8 cellular contexts compared by ENCODE assay signal in genomic region chr15:76196286-76196948, GRCh38.
DNase-seq lines count a peak whose midpoint lies in the region; ATAC-seq and TF ChIP-seq lines count a peak whose summit lies in the region.

No MANE protein-coding gene starts in this region.

- CTCF ChIA-PET in activated CD8-positive, alpha-beta T cell treated with anti-CD3 and anti-CD28 coated beads for 36 hours (lab: Charles Lee) = no interaction called here
- CTCF ChIA-PET in activated CD8-positive, alpha-beta T cell treated with anti-CD3 and anti-CD28 coated beads, Interleukin-2, amount 10 ng/mL, durations not matched to agents 7 days and 5 days (lab: Charles Lee) = interaction anchor here (0.8 to 1.1 kb wide), 2 partner anchors 21 to 89 kb away, joined by 3 read pairs; no protein-coding TSS in a partner anchor
- CTCF ChIA-PET in RWPE1 (lab: Yijun Ruan, JAX) = interaction anchor here (0.7 kb wide), 2 partner anchors 37 to 140 kb away, joined by 3 to 4 read pairs; no protein-coding TSS in a partner anchor
- CTCF ChIA-PET in naive thymus-derived CD4-positive, alpha-beta T cell (lab: Charles Lee) = no interaction called here

- H3K27me3 ChIP-seq in esophagus (ENCODE audit: control insufficient read depth in 1 of 2, insufficient read depth in 2 of 2, low read length in 2 of 2) = no peaks in the 10 kb centered on the region
- H3K27me3 ChIP-seq in naive thymus-derived CD4-positive, alpha-beta T cell (ENCODE audit: control insufficient read depth in 2 of 2, insufficient read depth in 2 of 2, low read length in 2 of 2) = no peaks in the 10 kb centered on the region

- H3K9me3 Mint-ChIP-seq in activated CD8-positive, alpha-beta T cell treated with anti-CD3 and anti-CD28 coated beads for 36 hours = no peaks in the 10 kb centered on the region
- H3K9me3 Mint-ChIP-seq in activated CD8-positive, alpha-beta T cell treated with anti-CD3 and anti-CD28 coated beads, Interleukin-2, amount 10 ng/mL, durations not matched to agents 7 days and 5 days (ENCODE audit: insufficient read depth) = no peaks in the 10 kb centered on the region
- no peaks in the 10 kb centered on the region for H3K9me3 Mint-ChIP-seq in naive thymus-derived CD4-positive, alpha-beta T cell

- H3K27ac Mint-ChIP-seq in activated CD8-positive, alpha-beta T cell treated with anti-CD3 and anti-CD28 coated beads for 36 hours = no peak overlapping the region
- H3K27ac Mint-ChIP-seq in activated CD8-positive, alpha-beta T cell treated with anti-CD3 and anti-CD28 coated beads, Interleukin-2, amount 10 ng/mL, durations not matched to agents 7 days and 5 days = no peak overlapping the region
- H3K27ac Mint-ChIP-seq in naive thymus-derived CD4-positive, alpha-beta T cell = peak overlapping the region in 1 of 9 donors; percentile 53

- no peaks in the 10 kb centered on the region for H3K36me3 Mint-ChIP-seq in activated CD8-positive, alpha-beta T cell treated with anti-CD3 and anti-CD28 coated beads for 36 hours (ENCODE audit: low read depth)
- H3K36me3 Mint-ChIP-seq in activated CD8-positive, alpha-beta T cell treated with anti-CD3 and anti-CD28 coated beads, Interleukin-2, amount 10 ng/mL, durations not matched to agents 7 days and 5 days (ENCODE audit: low read depth) = no peaks in the 10 kb centered on the region
- peaks cover 0 to 4% (median 0%) of the 10 kb centered on the region in 5 donors for H3K36me3 Mint-ChIP-seq in naive thymus-derived CD4-positive, alpha-beta T cell

- H3K9me3 ChIP-seq in esophagus (ENCODE audit: control insufficient read depth in 2 of 2, insufficient read depth in 1 of 2, low read depth in 1 of 2, low read length in 1 of 2) = no peaks in the 10 kb centered on the region
- no peaks in the 10 kb centered on the region for H3K9me3 ChIP-seq in naive thymus-derived CD4-positive, alpha-beta T cell (ENCODE audit: control insufficient read depth in 2 of 3, low read length in 3 of 3)

- peak overlapping the region; percentile 99 for H3K27ac ChIP-seq in RWPE1
- peak overlapping the region; percentile 89 to 91 for H3K27ac ChIP-seq in esophagus (ENCODE audit: low read depth in 2 of 2, low read length in 1 of 2)
- no peak overlapping the region for H3K27ac ChIP-seq in naive thymus-derived CD4-positive, alpha-beta T cell (ENCODE audit: low read depth, low read length)

- DNase-seq in activated CD8-positive, alpha-beta T cell treated with anti-CD3 and anti-CD28 coated beads for 36 hours = no peak
- no peak for DNase-seq in activated CD8-positive, alpha-beta T cell treated with anti-CD3 and anti-CD28 coated beads, Interleukin-2, amount 10 ng/mL, durations not matched to agents 7 days and 5 days
- DNase-seq in RWPE1 (ENCODE audit: low spot score) (peak; percentile 95), NCI-H345 (lab: John Stamatoyannopoulos, UW) (no peak), HuH-7 (ENCODE audit: low spot score) (no peak)
- no peak for DNase-seq in naive thymus-derived CD4-positive, alpha-beta T cell
- DNase-seq in stimulated activated CD4-positive, alpha-beta T cell treated with anti-CD3 and anti-CD28 coated beads, Interleukin-12 subunit alpha, Interleukin-12 subunit beta, amount 100 ng/mL, for 4 hours = no peak

- no peak overlapping the region for H3K4me3 Mint-ChIP-seq in activated CD8-positive, alpha-beta T cell treated with anti-CD3 and anti-CD28 coated beads for 36 hours
- H3K4me3 Mint-ChIP-seq in activated CD8-positive, alpha-beta T cell treated with anti-CD3 and anti-CD28 coated beads, Interleukin-2, amount 10 ng/mL, durations not matched to agents 7 days and 5 days = no peak overlapping the region
- H3K4me3 Mint-ChIP-seq in naive thymus-derived CD4-positive, alpha-beta T cell = no peak overlapping the region

- no peak overlapping the region for H3K4me3 ChIP-seq in esophagus (ENCODE audit: low read depth in 1 of 2, low read length in 2 of 2)
- no peak overlapping the region for H3K4me3 ChIP-seq in naive thymus-derived CD4-positive, alpha-beta T cell (ENCODE audit: low read length)

- H3K27me3 Mint-ChIP-seq in activated CD8-positive, alpha-beta T cell treated with anti-CD3 and anti-CD28 coated beads for 36 hours = peaks cover 4% of the 10 kb centered on the region
- H3K27me3 Mint-ChIP-seq in activated CD8-positive, alpha-beta T cell treated with anti-CD3 and anti-CD28 coated beads, Interleukin-2, amount 10 ng/mL, durations not matched to agents 7 days and 5 days (ENCODE audit: low read depth) = peaks cover 3% of the 10 kb centered on the region
- H3K27me3 Mint-ChIP-seq in naive thymus-derived CD4-positive, alpha-beta T cell = peaks cover 0 to 6% (median 3%) of the 10 kb centered on the region in 5 donors

- ATAC-seq in activated CD8-positive, alpha-beta T cell treated with anti-CD3 and anti-CD28 coated beads for 36 hours = peak; percentile 18
- ATAC-seq in activated CD8-positive, alpha-beta T cell treated with anti-CD3 and anti-CD28 coated beads, Interleukin-2, amount 10 ng/mL, durations not matched to agents 7 days and 5 days = no peak
- ATAC-seq in naive thymus-derived CD4-positive, alpha-beta T cell = peak; percentile 42

- peaks cover 9 to 34% of the 10 kb centered on the region in 2 donors for H3K4me1 ChIP-seq in esophagus (ENCODE audit: control insufficient read depth in 2 of 2, insufficient read depth in 2 of 2, low read length in 1 of 2)
- no peaks in the 10 kb centered on the region for H3K4me1 ChIP-seq in naive thymus-derived CD4-positive, alpha-beta T cell (ENCODE audit: control insufficient read depth in 2 of 2, insufficient read depth in 2 of 2, low read length in 2 of 2)

- H3K4me1 Mint-ChIP-seq in activated CD8-positive, alpha-beta T cell treated with anti-CD3 and anti-CD28 coated beads for 36 hours (ENCODE audit: low read depth) = no peaks in the 10 kb centered on the region
- peaks cover 2% of the 10 kb centered on the region for H3K4me1 Mint-ChIP-seq in activated CD8-positive, alpha-beta T cell treated with anti-CD3 and anti-CD28 coated beads, Interleukin-2, amount 10 ng/mL, durations not matched to agents 7 days and 5 days (ENCODE audit: low read depth)
- H3K4me1 Mint-ChIP-seq in naive thymus-derived CD4-positive, alpha-beta T cell = peaks cover 0 to 9% (median 0%) of the 10 kb centered on the region in 7 donors

- H3K36me3 ChIP-seq in esophagus (ENCODE audit: control insufficient read depth in 2 of 2, insufficient read depth in 2 of 2, low read length in 1 of 2) = no peaks in the 10 kb centered on the region
- no peaks in the 10 kb centered on the region for H3K36me3 ChIP-seq in naive thymus-derived CD4-positive, alpha-beta T cell (ENCODE audit: control insufficient read depth in 2 of 3, insufficient read depth in 3 of 3, low read length in 3 of 3)

- WGBS in esophagus, 2 donors = 20 to 21% methylated on average over 8 of the region's 8 CpGs

- POLR2A ChIA-PET in activated CD8-positive, alpha-beta T cell treated with anti-CD3 and anti-CD28 coated beads for 36 hours (lab: Charles Lee) = no interaction called here
- POLR2A ChIA-PET in activated CD8-positive, alpha-beta T cell treated with anti-CD3 and anti-CD28 coated beads, Interleukin-2, amount 10 ng/mL, durations not matched to agents 7 days and 5 days (lab: Charles Lee) = no interaction called here
- POLR2A ChIA-PET in RWPE1 (lab: Yijun Ruan, JAX; ENCODE audit: low non-redundant PET) = interaction anchor here (0.6 kb wide), 1 partner anchor 451 kb away, joined by 3 read pairs; no protein-coding TSS in a partner anchor
- POLR2A ChIA-PET in naive thymus-derived CD4-positive, alpha-beta T cell (lab: Charles Lee) = no interaction called here

- intact Hi-C loops in activated CD8-positive, alpha-beta T cell treated with anti-CD3 and anti-CD28 coated beads for 36 hours (cut with micrococcal nuclease) = no loop called here
- intact Hi-C loops in naive thymus-derived CD4-positive, alpha-beta T cell (cut with micrococcal nuclease) = no loop called here

- TF ChIP-seq CTCF in activated CD8-positive, alpha-beta T cell treated with anti-CD3 and anti-CD28 coated beads for 36 hours (IDR thresholded peaks at IDR 0.05) = no peak
- no peak for TF ChIP-seq CTCF in RWPE1 (conservative IDR thresholded peaks at IDR 0.05; ENCODE audit: low read depth)

Comparison
In these comparisons a context has a peak if more than half of its experiments do, and no peak if none do; other contexts are left out.
1. CTCF ChIA-PET loops: an anchor here in activated CD8-positive, alpha-beta T cell treated with anti-CD3 and anti-CD28 coated beads, Interleukin-2, amount 10 ng/mL, durations not matched to agents 7 days and 5 days (0.8 to 1.1 kb wide) and RWPE1 (0.7 kb wide); none called in activated CD8-positive, alpha-beta T cell treated with anti-CD3 and anti-CD28 coated beads for 36 hours and naive thymus-derived CD4-positive, alpha-beta T cell.